ENCODE assay signal across 1 cellular context in the genomic region with DNA sequence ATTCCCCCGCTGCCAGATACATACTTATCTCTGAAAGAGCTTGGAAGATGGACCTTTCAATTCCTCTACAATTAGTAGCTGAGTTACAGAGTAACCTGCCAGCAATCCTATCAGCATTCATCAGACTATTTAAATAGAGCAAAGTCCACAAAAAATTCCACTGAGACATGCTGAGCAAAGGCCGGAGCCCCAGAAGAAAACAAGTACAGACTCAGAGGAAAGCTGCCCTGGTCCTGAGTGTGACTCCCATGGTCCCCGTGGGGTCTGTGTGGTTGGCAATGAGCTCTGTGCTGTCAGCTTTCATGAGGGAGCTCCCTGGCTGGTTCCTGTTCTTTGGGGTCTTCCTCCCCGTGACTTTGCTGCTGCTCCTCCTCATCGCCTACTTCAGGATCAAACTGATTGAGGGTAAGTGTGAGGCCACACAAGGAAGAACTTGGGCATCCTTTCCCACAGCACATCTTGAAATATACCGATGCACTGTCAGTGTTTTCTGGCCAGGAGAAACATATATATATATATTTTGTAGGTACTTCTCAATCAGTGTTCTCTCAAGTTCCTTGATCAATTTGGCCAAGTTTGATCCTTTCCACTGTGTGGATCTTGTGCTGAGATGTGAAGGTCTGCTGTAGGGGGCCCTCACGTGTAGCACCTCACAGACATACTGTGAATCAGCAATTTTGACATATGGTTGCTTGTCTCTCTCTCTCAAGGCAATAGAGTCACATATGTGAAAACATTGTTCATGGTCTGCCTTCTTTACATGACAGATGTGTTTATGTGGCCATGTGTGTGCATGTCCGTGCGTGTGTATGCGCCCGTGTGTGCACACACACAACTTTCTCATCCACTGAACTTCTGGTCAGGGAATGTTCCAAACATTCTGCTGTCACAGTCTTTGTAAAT.
TF ChIP-seq lines count a peak whose summit lies in the region.

SMLR1 (plus strand) TSS at position 160 of the 903 bp plus-strand sequence; CDS start at position 168, 8 bp downstream.

TF ChIP-seq in HepG2, 621 proteins besides CTCF, POLR2A, EP300 and RAD21 (continued from another document and continues in another):
- TF ChIP-seq ZNF609 (CRISPR knock-in tag; IDR thresholded peaks at IDR 0.05; ENCODE audit: borderline replicate concordance) (peak; percentile 86), RBM22 (optimal IDR thresholded peaks at IDR 0.05; ENCODE audit: low read length) (peak; percentile 72), FOXJ3 (CRISPR knock-in tag; IDR thresholded peaks at IDR 0.05; ENCODE audit: borderline replicate concordance) (peak; percentile 87), SNAI1 (CRISPR knock-in tag; IDR thresholded peaks at IDR 0.05; ENCODE audit: borderline replicate concordance) (no peak), ZNF12 (CRISPR knock-in tag; IDR thresholded peaks at IDR 0.05) (peak; percentile 81), ZNF280B (CRISPR knock-in tag; IDR thresholded peaks at IDR 0.05; ENCODE audit: borderline replicate concordance) (no peak), ZNF816 (CRISPR knock-in tag; IDR thresholded peaks at IDR 0.05; ENCODE audit: borderline replicate concordance) (no peak), TEAD2 (CRISPR knock-in tag; IDR thresholded peaks at IDR 0.05) (no peak), TRIM24 (CRISPR knock-in tag; IDR thresholded peaks at IDR 0.05) (no peak), ARHGAP35 (CRISPR knock-in tag; IDR thresholded peaks at IDR 0.05; ENCODE audit: borderline replicate concordance) (no peak), TMF1 (CRISPR knock-in tag; IDR thresholded peaks at IDR 0.05; ENCODE audit: low read depth) (no peak), RNF219 (CRISPR knock-in tag; IDR thresholded peaks at IDR 0.05) (no peak), TBP (CRISPR knock-in tag; IDR thresholded peaks at IDR 0.05) (no peak), E2F2 (CRISPR knock-in tag; IDR thresholded peaks at IDR 0.05; ENCODE audit: borderline replicate concordance) (no peak), GATAD2A (CRISPR knock-in tag; IDR thresholded peaks at IDR 0.05) (peak; percentile 94), SP5 (CRISPR knock-in tag; IDR thresholded peaks at IDR 0.05; ENCODE audit: borderline replicate concordance, low read depth) (no peak), CCDC6 (CRISPR knock-in tag; IDR thresholded peaks at IDR 0.05) (no peak), CREM (IDR thresholded peaks at IDR 0.05) (peak; percentile 70), CREM (CRISPR knock-in tag; IDR thresholded peaks at IDR 0.05) (no peak), JDP2 (CRISPR knock-in tag; IDR thresholded peaks at IDR 0.05; ENCODE audit: borderline replicate concordance) (no peak), ZNF574 (CRISPR knock-in tag; IDR thresholded peaks at IDR 0.05) (peak; percentile 31; the same call in 1 of the 2 replicates), TCF12 (IDR thresholded peaks at IDR 0.05) (no peak), TCF12 (CRISPR knock-in tag; IDR thresholded peaks at IDR 0.05) (no peak), PCBP1 (IDR thresholded peaks at IDR 0.05; ENCODE audit: borderline replicate concordance, low read depth, low read length) (no peak), ZFP91 (CRISPR knock-in tag; IDR thresholded peaks at IDR 0.05; ENCODE audit: borderline replicate concordance) (peak; percentile 51), ZNF430 (CRISPR knock-in tag; IDR thresholded peaks at IDR 0.05) (peak; percentile 45; the same call in 1 of the 2 replicates), ZNF331 (CRISPR knock-in tag; IDR thresholded peaks at IDR 0.05) (peak; percentile 90), ETV5 (CRISPR knock-in tag; IDR thresholded peaks at IDR 0.05; ENCODE audit: borderline replicate concordance) (peak; percentile 53; the same call in 1 of the 2 replicates), THAP11 (CRISPR knock-in tag; IDR thresholded peaks at IDR 0.05) (peak; percentile 3; the same call in 1 of the 2 replicates)
- TF ChIP-seq, protein P1, sequence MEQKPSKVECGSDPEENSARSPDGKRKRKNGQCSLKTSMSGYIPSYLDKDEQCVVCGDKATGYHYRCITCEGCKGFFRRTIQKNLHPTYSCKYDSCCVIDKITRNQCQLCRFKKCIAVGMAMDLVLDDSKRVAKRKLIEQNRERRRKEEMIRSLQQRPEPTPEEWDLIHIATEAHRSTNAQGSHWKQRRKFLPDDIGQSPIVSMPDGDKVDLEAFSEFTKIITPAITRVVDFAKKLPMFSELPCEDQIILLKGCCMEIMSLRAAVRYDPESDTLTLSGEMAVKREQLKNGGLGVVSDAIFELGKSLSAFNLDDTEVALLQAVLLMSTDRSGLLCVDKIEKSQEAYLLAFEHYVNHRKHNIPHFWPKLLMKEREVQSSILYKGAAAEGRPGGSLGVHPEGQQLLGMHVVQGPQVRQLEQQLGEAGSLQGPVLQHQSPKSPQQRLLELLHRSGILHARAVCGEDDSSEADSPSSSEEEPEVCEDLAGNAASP (CRISPR knock-in tag; IDR thresholded peaks at IDR 0.05; ENCODE audit: borderline replicate concordance): 0 out of 2 replicates have a peak, but pooled peaks have one; percentile 22
- TF ChIP-seq, protein P2, sequence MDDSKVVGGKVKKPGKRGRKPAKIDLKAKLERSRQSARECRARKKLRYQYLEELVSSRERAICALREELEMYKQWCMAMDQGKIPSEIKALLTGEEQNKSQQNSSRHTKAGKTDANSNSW (CRISPR knock-in tag; IDR thresholded peaks at IDR 0.05; ENCODE audit: borderline replicate concordance): no peak
- TF ChIP-seq, protein P3, sequence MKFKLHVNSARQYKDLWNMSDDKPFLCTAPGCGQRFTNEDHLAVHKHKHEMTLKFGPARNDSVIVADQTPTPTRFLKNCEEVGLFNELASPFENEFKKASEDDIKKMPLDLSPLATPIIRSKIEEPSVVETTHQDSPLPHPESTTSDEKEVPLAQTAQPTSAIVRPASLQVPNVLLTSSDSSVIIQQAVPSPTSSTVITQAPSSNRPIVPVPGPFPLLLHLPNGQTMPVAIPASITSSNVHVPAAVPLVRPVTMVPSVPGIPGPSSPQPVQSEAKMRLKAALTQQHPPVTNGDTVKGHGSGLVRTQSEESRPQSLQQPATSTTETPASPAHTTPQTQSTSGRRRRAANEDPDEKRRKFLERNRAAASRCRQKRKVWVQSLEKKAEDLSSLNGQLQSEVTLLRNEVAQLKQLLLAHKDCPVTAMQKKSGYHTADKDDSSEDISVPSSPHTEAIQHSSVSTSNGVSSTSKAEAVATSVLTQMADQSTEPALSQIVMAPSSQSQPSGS (CRISPR knock-in tag; IDR thresholded peaks at IDR 0.05): peak; percentile 35
- TF ChIP-seq, protein P4, sequence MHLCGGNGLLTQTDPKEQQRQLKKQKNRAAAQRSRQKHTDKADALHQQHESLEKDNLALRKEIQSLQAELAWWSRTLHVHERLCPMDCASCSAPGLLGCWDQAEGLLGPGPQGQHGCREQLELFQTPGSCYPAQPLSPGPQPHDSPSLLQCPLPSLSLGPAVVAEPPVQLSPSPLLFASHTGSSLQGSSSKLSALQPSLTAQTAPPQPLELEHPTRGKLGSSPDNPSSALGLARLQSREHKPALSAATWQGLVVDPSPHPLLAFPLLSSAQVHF (CRISPR knock-in tag; IDR thresholded peaks at IDR 0.05): no peak
